Comparison of ENCODE assay signal across 22 cellular contexts in genomic region chr6:122339661-122340060, GRCh38.
"Had no signal": no experiment of that assay in that cellular context is flagged by ENCODE, and none has a peak within 500 bp of the region (broad histone marks: within the 10 kb centered on the region; RNA-seq: fewer than 3 reads in every experiment).

No MANE protein-coding gene starts in this region.

- H3K4me3 Mint-ChIP-seq: mesothelial cell of epicardium; naive B cell; natural killer cell; neural crest cell; stimulated activated effector memory CD8-positive, alpha-beta T cell treated with anti-CD3 and anti-CD28 coated beads, Interleukin-12 subunit alpha, Interleukin-12 subunit beta, amount 100 ng/mL, for 72 hours; stimulated activated naive CD8-positive, alpha-beta T cell treated with anti-CD3 and anti-CD28 coated beads, Interleukin-15, Interleukin-2, amounts not matched to agents 100 ng/mL and 50 ng/mL, for 24 hours had no signal

- H3K27ac Mint-ChIP-seq: mesothelial cell of epicardium; naive B cell; natural killer cell; stimulated activated effector memory CD8-positive, alpha-beta T cell treated with anti-CD3 and anti-CD28 coated beads, Interleukin-12 subunit alpha, Interleukin-12 subunit beta, amount 100 ng/mL, for 72 hours; stimulated activated naive CD8-positive, alpha-beta T cell treated with anti-CD3 and anti-CD28 coated beads, Interleukin-15, Interleukin-2, amounts not matched to agents 100 ng/mL and 50 ng/mL, for 24 hours had no signal

- ATAC-seq: natural killer cell; pancreas; right cardiac atrium; sciatic nerve; stimulated activated effector memory CD8-positive, alpha-beta T cell treated with anti-CD3 and anti-CD28 coated beads, Interleukin-12 subunit alpha, Interleukin-12 subunit beta, amount 100 ng/mL, for 72 hours; upper lobe of right lung had no signal

- H3K9me3 Mint-ChIP-seq: mesothelial cell of epicardium; naive B cell; neural crest cell; stimulated activated effector memory CD8-positive, alpha-beta T cell treated with anti-CD3 and anti-CD28 coated beads, Interleukin-12 subunit alpha, Interleukin-12 subunit beta, amount 100 ng/mL, for 72 hours; stimulated activated naive CD8-positive, alpha-beta T cell treated with anti-CD3 and anti-CD28 coated beads, Interleukin-15, Interleukin-2, amounts not matched to agents 100 ng/mL and 50 ng/mL, for 24 hours had no signal

- H3K36me3 Mint-ChIP-seq: mesothelial cell of epicardium; naive B cell; natural killer cell; stimulated activated effector memory CD8-positive, alpha-beta T cell treated with anti-CD3 and anti-CD28 coated beads, Interleukin-12 subunit alpha, Interleukin-12 subunit beta, amount 100 ng/mL, for 72 hours had no signal

- DNase-seq: islet precursor cell; left ventricle myocardium inferior; mesendoderm; naive B cell; natural killer cell; nucleus accumbens; pancreas; posterior cingulate gyrus; retina; right cardiac atrium; stimulated activated CD4-positive, alpha-beta T cell treated with anti-CD3 and anti-CD28 coated beads, Interleukin-12 subunit alpha, Interleukin-12 subunit beta, amount 100 ng/mL, for 4 hours; stimulated activated CD4-positive, alpha-beta T cell treated with anti-CD3 and anti-CD28 coated beads, Interleukin-15, amount 100 ng/mL, for 24 hours; stimulated activated CD4-positive, alpha-beta T cell treated with anti-CD3 and anti-CD28 coated beads, Interleukin-2, amount 100 ng/mL, for 24 hours; stimulated activated CD4-positive, alpha-beta T cell treated with anti-CD3 and anti-CD28 coated beads, Interleukin-4, amount 100 ng/mL, for 1 hour; stimulated activated naive CD4-positive, alpha-beta T cell; tibial artery; upper lobe of right lung had no signal

- H3K4me1 Mint-ChIP-seq: mesothelial cell of epicardium; naive B cell; natural killer cell; neural crest cell; stimulated activated effector memory CD8-positive, alpha-beta T cell treated with anti-CD3 and anti-CD28 coated beads, Interleukin-12 subunit alpha, Interleukin-12 subunit beta, amount 100 ng/mL, for 72 hours had no signal
